18 cellular contexts compared by ENCODE assay signal in genomic region chr14:95040723-95041476, GRCh38.
DNase-seq lines count a peak whose midpoint lies in the region; ATAC-seq and TF ChIP-seq lines count a peak whose summit lies in the region.
"Had no signal": no experiment of that assay in that cellular context is flagged by ENCODE, and none has a peak within 500 bp of the region (broad histone marks: within the 10 kb centered on the region; RNA-seq: fewer than 3 reads in every experiment).

No MANE protein-coding gene starts in this region.

- H3K4me3 ChIP-seq in IMR-90 (ENCODE audit: insufficient read depth, low read depth, low read length) (no peak overlapping the region), fibroblast of lung (replicated peaks in 1 of 4; ENCODE audit: control extremely low read depth in 1 of 4, insufficient read depth in 1 of 4, low read depth in 3 of 4, low read length in 4 of 4) (no peak overlapping the region)
- H3K4me3 ChIP-seq: heart right ventricle, upper lobe of left lung had no signal

- in situ Hi-C loops in IMR-90 (cut with MboI; ENCODE audit: low sequenced_read_pairs) (no loop called here), ACHN (cut with HindIII; ENCODE audit: low pct_ligation_motif_present, low pct_unique_long_range_greater_than_20kb, low sequenced_read_pairs) (no loop called here)

- peak overlapping the region; percentile 52; the same call in 1 of the 2 replicates for H3K18ac ChIP-seq in IMR-90 (ENCODE audit: low read depth, low read length)

- DNase-seq in AG08396 (ENCODE audit: low spot score) (peak; percentile 45), IMR-90 (peak; percentile 32), fibroblast of lung (ENCODE audit: low read depth in 2 of 2) (no peak), osteocyte (ENCODE audit: extremely low spot score, unreplicated experiment) (peak; percentile 54), MCF 10A (ENCODE audit: unreplicated experiment) (no peak), ACHN (no peak), NCI-H510A treated with DMSO at 0.1 percent for 48 hours (lab: John Stamatoyannopoulos, UW) (no peak), NCI-H774 (lab: John Stamatoyannopoulos, UW) (no peak)
- DNase-seq: activated CD4-positive, alpha-beta T cell treated with anti-CD3 and anti-CD28 coated beads for 1 hour; activated T-cell treated with anti-CD3 and anti-CD28 coated beads, Interleukin-2, amount 50 U/mL, for 24 hours; cerebellar nuclear complex; DMS153; heart right ventricle; naive thymus-derived CD8-positive, alpha-beta T cell; NCI-H2107; SIG-M5; upper lobe of left lung had no signal

- intact Hi-C loops in IMR-90 (cut with micrococcal nuclease) = no loop called here
- intact Hi-C loops in MCF 10A (cut with micrococcal nuclease) = no loop called here

- no peaks in the 10 kb centered on the region for H3K36me3 ChIP-seq in IMR-90 (ENCODE audit: control insufficient read depth, insufficient read depth, low read length)
- no peaks in the 10 kb centered on the region for H3K36me3 ChIP-seq in fibroblast of lung (ENCODE audit: control insufficient read depth, insufficient read depth, low read length)
- H3K36me3 ChIP-seq: heart right ventricle, upper lobe of left lung had no signal

- H2BK120ac ChIP-seq in IMR-90 (ENCODE audit: low read depth, low read length) = no peak overlapping the region; the same call in 1 of the 2 replicates

- peak overlapping the region; percentile 45; the same call in 1 of the 2 replicates for H4K91ac ChIP-seq in IMR-90 (ENCODE audit: insufficient read depth, low read depth, low read length)

- H3K56ac ChIP-seq in IMR-90 (ENCODE audit: extremely low read depth, insufficient read depth, low read length) = no peak overlapping the region

- 0 out of 2 replicates have a peak overlapping the region, but pooled peaks have one; percentile 47 for H2BK20ac ChIP-seq in IMR-90 (ENCODE audit: low read depth, low read length)

- H3K4me3 Mint-ChIP-seq in osteocyte (ENCODE audit: unreplicated experiment) = no peak overlapping the region
- no peak overlapping the region for H3K4me3 Mint-ChIP-seq in MCF 10A (ENCODE audit: unreplicated experiment)
- H3K4me3 Mint-ChIP-seq: activated T-cell treated with anti-CD3 and anti-CD28 coated beads, Interleukin-2, amount 50 U/mL, for 24 hours; naive thymus-derived CD8-positive, alpha-beta T cell; T-helper 2 cell treated with Interferon-gamma antibody and Interleukin-4, amounts not matched to agents 5 μg/mL and 100 μg/mL, for 36 hours had no signal

- no peak overlapping the region for H2AK5ac ChIP-seq in IMR-90 (ENCODE audit: low read depth, low read length)

- peak overlapping the region; percentile 28; the same call in 1 of the 2 replicates for H3K4me2 ChIP-seq in IMR-90 (ENCODE audit: low read depth, low read length)
- H3K4me2 ChIP-seq in fibroblast of lung (ENCODE audit: extremely low read depth, insufficient read depth, low read length) = peak overlapping the region; percentile 13

- dilution Hi-C loops in IMR-90 (cut with HindIII; ENCODE audit: low sequenced_read_pairs, unreplicated experiment) = no loop called here

- peak overlapping the region; percentile 50; the same call in 1 of the 2 replicates for H3K4ac ChIP-seq in IMR-90 (ENCODE audit: low read depth, low read length)

- no CpG with 5 or more reads among the region's 9 CpGs for WGBS in IMR-90 (ENCODE audit: extremely low coverage in 2 of 2, insufficient read length in 1 of 2), 2 experiments

- no peak overlapping the region for H2BK5ac ChIP-seq in IMR-90 (ENCODE audit: low read depth, low read length, poor library complexity, severe bottlenecking)

- no peaks in the 10 kb centered on the region for H3K9me3 ChIP-seq in IMR-90 (ENCODE audit: control insufficient read depth, insufficient read depth, low read length)
- H3K9me3 ChIP-seq in fibroblast of lung (ENCODE audit: control insufficient read depth, insufficient read depth, low read depth, low read length) = no peaks in the 10 kb centered on the region
- H3K9me3 ChIP-seq: heart right ventricle, upper lobe of left lung had no signal

- H2AK9ac ChIP-seq in IMR-90 (replicated peaks; ENCODE audit: low read depth, low read length, poor library complexity) = no peak overlapping the region

- peaks cover 8% of the 10 kb centered on the region for H3K27me3 Mint-ChIP-seq in osteocyte (ENCODE audit: unreplicated experiment)
- H3K27me3 Mint-ChIP-seq in MCF 10A (ENCODE audit: insufficient read depth, unreplicated experiment) = peaks cover 53% of the 10 kb centered on the region

- H2AFZ ChIP-seq in IMR-90 (replicated peaks; ENCODE audit: low read length, poor library complexity) (no peak overlapping the region), fibroblast of lung (ENCODE audit: low read length) (no peak overlapping the region)

- peak overlapping the region; percentile 63 for H3K27ac Mint-ChIP-seq in osteocyte (ENCODE audit: unreplicated experiment)
- no peak overlapping the region for H3K27ac Mint-ChIP-seq in MCF 10A (ENCODE audit: low read depth, unreplicated experiment)
- H3K27ac Mint-ChIP-seq: activated T-cell treated with anti-CD3 and anti-CD28 coated beads, Interleukin-2, amount 50 U/mL, for 24 hours; naive thymus-derived CD8-positive, alpha-beta T cell; T-helper 2 cell treated with Interferon-gamma antibody and Interleukin-4, amounts not matched to agents 5 μg/mL and 100 μg/mL, for 36 hours had no signal

- H3K9me3 Mint-ChIP-seq in osteocyte (ENCODE audit: unreplicated experiment) = no peaks in the 10 kb centered on the region
- H3K9me3 Mint-ChIP-seq in MCF 10A (ENCODE audit: unreplicated experiment) = no peaks in the 10 kb centered on the region
- H3K9me3 Mint-ChIP-seq: activated T-cell treated with anti-CD3 and anti-CD28 coated beads, Interleukin-2, amount 50 U/mL, for 24 hours; T-helper 2 cell treated with Interferon-gamma antibody and Interleukin-4, amounts not matched to agents 5 μg/mL and 100 μg/mL, for 36 hours had no signal

- TF ChIP-seq CTCF in IMR-90 (conservative IDR thresholded peaks at IDR 0.05; ENCODE audit: low read depth, low read length) (no peak), fibroblast of lung (conservative IDR thresholded peaks at IDR 0.05 in 1 of 2, IDR thresholded peaks at IDR 0.05 in 1 of 2; ENCODE audit: low read depth in 1 of 2, low read length in 2 of 2) (no peak), osteocyte (IDR thresholded peaks at IDR 0.05) (no peak), MCF 10A (IDR thresholded peaks at IDR 0.05; ENCODE audit: unreplicated experiment) (no peak)

- H3K79me1 ChIP-seq in IMR-90 (ENCODE audit: low read depth in 1 of 2, low read length in 2 of 2) = no peaks in the 10 kb centered on the region

- H3K27ac ChIP-seq in IMR-90 (ENCODE audit: insufficient read depth, low read length) (peak overlapping the region; percentile 38; the same call in 1 of the 2 replicates), fibroblast of lung (ENCODE audit: insufficient read depth, low read length) (no peak overlapping the region)
- H3K27ac ChIP-seq: heart right ventricle, upper lobe of left lung had no signal

- no peak for TF ChIP-seq POLR2A in IMR-90 (IDR thresholded peaks at IDR 0.05; ENCODE audit: low read depth, low read length)

- H3K4me1 Mint-ChIP-seq in osteocyte (ENCODE audit: unreplicated experiment) (peaks cover 16% of the 10 kb centered on the region), MCF 10A (ENCODE audit: insufficient read depth, unreplicated experiment) (no peaks in the 10 kb centered on the region)
- H3K4me1 Mint-ChIP-seq: naive thymus-derived CD8-positive, alpha-beta T cell had no signal

- H3K4me1 ChIP-seq in IMR-90 (ENCODE audit: control insufficient read depth, insufficient read depth, low read length) = peaks cover 8% of the 10 kb centered on the region
- H3K4me1 ChIP-seq in fibroblast of lung (ENCODE audit: control insufficient read depth, extremely low read depth, insufficient read depth, low read length) = no peaks in the 10 kb centered on the region
- H3K4me1 ChIP-seq: heart right ventricle, upper lobe of left lung had no signal

- H3K79me2 ChIP-seq in fibroblast of lung (ENCODE audit: control insufficient read depth, insufficient read depth, low read length) = no peaks in the 10 kb centered on the region

- no peak for TF ChIP-seq RAD21 in IMR-90 (IDR thresholded peaks at IDR 0.05; ENCODE audit: low read length)

- 0 out of 4 replicates have a peak overlapping the region, but pooled peaks of 1 of the 2 experiments have one; percentile 3 for H4K8ac ChIP-seq in IMR-90 (ENCODE audit: low read depth in 2 of 2, low read length in 2 of 2)

- peak overlapping the region; percentile 60 for H3K14ac ChIP-seq in IMR-90 (replicated peaks; ENCODE audit: low read depth, low read length)

- no peaks in the 10 kb centered on the region for H3K9me1 ChIP-seq in IMR-90 (ENCODE audit: insufficient read depth, low read length)

- no peak overlapping the region for H3K9ac ChIP-seq in IMR-90 (ENCODE audit: low read depth, low read length)
- H3K9ac ChIP-seq in fibroblast of lung (ENCODE audit: insufficient read depth, low read length) = no peak overlapping the region

- peak; percentile 94 for ATAC-seq in IMR-90 (ENCODE audit: low read depth)
- ATAC-seq: naive thymus-derived CD8-positive, alpha-beta T cell had no signal

- H3K36me3 Mint-ChIP-seq in osteocyte (ENCODE audit: unreplicated experiment) (no peaks in the 10 kb centered on the region), MCF 10A (ENCODE audit: insufficient read depth, unreplicated experiment) (no peaks in the 10 kb centered on the region)
- H3K36me3 Mint-ChIP-seq: naive thymus-derived CD8-positive, alpha-beta T cell had no signal

- H4K20me1 ChIP-seq in IMR-90 (ENCODE audit: insufficient read depth, low read length) (no peaks in the 10 kb centered on the region), fibroblast of lung (ENCODE audit: control insufficient read depth, extremely low read depth, insufficient read depth, low read length) (no peaks in the 10 kb centered on the region)

- POLR2A ChIA-PET in IMR-90 (lab: Charles Lee; ENCODE audit: unreplicated experiment) (no interaction called here), MCF 10A (lab: Yijun Ruan, JAX) (no interaction called here)

- H3K27me3 ChIP-seq in IMR-90 (ENCODE audit: control insufficient read depth, insufficient read depth, low read length) = no peaks in the 10 kb centered on the region; the same call in 1 of the 2 replicates
- no peaks in the 10 kb centered on the region for H3K27me3 ChIP-seq in fibroblast of lung (ENCODE audit: control insufficient read depth, insufficient read depth, low read length)
- H3K27me3 ChIP-seq: upper lobe of left lung had no signal

- H3K23ac ChIP-seq in IMR-90 (ENCODE audit: low read depth, low read length) = no peak overlapping the region

- BruUV-seq in IMR-90 (replicated peaks; lab: Mats Ljungman, UMichigan) (no TSS peak), MCF 10A (replicated peaks; lab: Mats Ljungman, UMichigan) (no TSS peak)

- CTCF ChIA-PET in IMR-90 (lab: Yijun Ruan, JAX) (no interaction called here), MCF 10A (lab: Yijun Ruan, JAX) (interaction anchor here (0.6 kb wide), 1 partner anchor 908 kb away, joined by 5 read pairs; no protein-coding TSS in a partner anchor)

- peak overlapping the region; percentile 54; the same call in 2 of the 3 replicates for H2BK15ac ChIP-seq in IMR-90 (ENCODE audit: low read depth, low read length)

- peak overlapping the region; percentile 25; the same call in 1 of the 2 replicates for H4K5ac ChIP-seq in IMR-90 (ENCODE audit: low read depth, low read length)

TF ChIP-seq in IMR-90, 13 proteins besides CTCF, POLR2A, EP300 and RAD21 (continues in another document):
- TF ChIP-seq MAZ (IDR thresholded peaks at IDR 0.05; ENCODE audit: borderline replicate concordance, low read depth, low read length) (no peak), SMC3 (IDR thresholded peaks at IDR 0.05; ENCODE audit: low read depth, low read length) (no peak)

Comparison
In these comparisons a context has a peak if more than half of its experiments do, and no peak if none do; other contexts are left out.
1. DNase-seq: peak in AG08396 (single experiment), IMR-90 (single experiment) and osteocyte (single experiment); none in fibroblast of lung (0 of 2), MCF 10A (single experiment), ACHN (single experiment), NCI-H510A treated with DMSO at 0.1 percent for 48 hours (single experiment) and NCI-H774 (single experiment).